In the genomic region with DNA sequence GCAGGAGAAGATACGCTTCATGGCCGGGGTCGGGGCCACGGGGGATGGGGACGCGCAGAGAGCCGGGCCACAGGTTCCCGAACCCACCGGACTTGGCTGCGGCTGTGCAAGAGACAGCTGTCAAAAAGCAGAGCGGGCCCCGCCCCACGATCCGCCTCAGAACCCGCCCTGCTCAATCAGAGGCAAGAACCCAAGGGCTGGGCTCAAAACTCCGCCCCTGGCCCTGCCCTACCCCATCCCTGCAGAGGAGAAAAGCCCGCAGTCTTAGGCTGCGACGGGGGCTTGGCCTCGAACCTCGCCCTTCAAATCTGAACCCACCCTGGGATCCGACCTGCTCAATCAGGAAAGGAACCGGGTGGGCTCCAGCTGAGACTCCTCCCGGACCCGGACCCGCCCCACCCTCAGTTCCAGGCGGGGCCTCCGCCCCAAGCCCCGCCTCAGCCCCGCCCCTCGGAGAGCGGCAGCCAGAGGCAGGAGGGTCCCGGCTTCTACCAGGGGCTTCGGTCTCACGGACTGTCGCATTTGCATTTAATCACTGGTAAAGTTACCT, we compare ENCODE assay signal across 8 cellular contexts. TPM values are rescaled to one million over a fixed set of nuclear protein-coding genes. Genes with fewer than 3 reads are reported as not detected.
A peak's percentile ranks its signal among the peaks of the same experiment; 100 is the strongest.
DNase-seq lines count a peak whose midpoint lies in the region; ATAC-seq and TF ChIP-seq lines count a peak whose summit lies in the region.

TSS of gene ANKRD35 (minus strand) at position 129 of the 550 bp plus-strand sequence. CDS start at position 21, 108 bp downstream.

- peaks cover 13 to 24% (median 16%) of the 10 kb centered on the region in 3 donors for H3K27me3 Mint-ChIP-seq in CD14-positive monocyte (ENCODE audit: low read depth in 3 of 3)
- H3K27me3 Mint-ChIP-seq in memory B cell = peaks cover 8% of the 10 kb centered on the region

- H3K4me1 Mint-ChIP-seq in CD14-positive monocyte (peaks cover 16% of the 10 kb centered on the region), memory B cell (peaks cover 11% of the 10 kb centered on the region)

- peak; percentile 84 for DNase-seq in CD14-positive monocyte (ENCODE audit: low spot score)
- DNase-seq in NCI-H82 treated with DMSO at 0.1 percent for 48 hours (lab: John Stamatoyannopoulos, UW; ENCODE audit: unreplicated experiment) = peak; percentile 71
- peak; percentile 74 to 81 for DNase-seq in activated CD8-positive, alpha-beta memory T cell treated with anti-CD3 and anti-CD28 coated beads for 1 hour (ENCODE audit: extremely low read depth in 1 of 2, low read depth in 1 of 2)
- DNase-seq in effector CD4-positive, alpha-beta T cell = peak; percentile 81
- peak; percentile 84 to 89 for DNase-seq in memory B cell (ENCODE audit: low spot score in 2 of 2)
- DNase-seq in stimulated activated CD4-positive, alpha-beta T cell treated with anti-CD3 and anti-CD28 coated beads, TNF-alpha, amount 100 ng/mL, for 24 hours (ENCODE audit: low read depth in 3 of 3) = peak; percentile 79 to 90 (median 80)

- ATAC-seq in GM19463 (IDR thresholded peaks at IDR 0.05; ENCODE audit: unreplicated experiment) (peak; percentile 100), HG03558 (IDR thresholded peaks at IDR 0.05; ENCODE audit: extremely low read depth, unreplicated experiment) (peak; percentile 87), memory B cell (ENCODE audit: low read depth) (peak; percentile 99)

- H3K4me3 Mint-ChIP-seq in CD14-positive monocyte (peak within 1 kb of the TSS; percentile 89 to 92), memory B cell (peak within 1 kb of the TSS; percentile 68)

- TF ChIP-seq CTCF in CD14-positive monocyte (IDR thresholded peaks at IDR 0.05) = no peak

- H3K27ac Mint-ChIP-seq in CD14-positive monocyte = peak within 1 kb of the TSS in 5 of 7 donors; percentile 31 to 89 (median 82)
- H3K27ac Mint-ChIP-seq in memory B cell = no peak within 1 kb of the TSS

- H3K9me3 Mint-ChIP-seq in CD14-positive monocyte (peaks cover 0 to 2% (median 0%) of the 10 kb centered on the region in 7 donors), memory B cell (no peaks in the 10 kb centered on the region)

- H3K36me3 Mint-ChIP-seq in CD14-positive monocyte (no peaks in the 10 kb centered on the region), memory B cell (no peaks in the 10 kb centered on the region)

- intact Hi-C loops in CD14-positive monocyte (cut with micrococcal nuclease) = loop anchor here in 1 of 2 donors (5.0 kb wide), 1 partner anchor 39 kb away; the partner anchor contains the start of gene NUDT17

RNA-seq across cellular contexts. Expression of gene ANKRD35, which starts in this region (rescaled TPM):
- 1 to 10 TPM; 1.3 to 1.5 TPM for polyA plus RNA-seq in CD14-positive monocyte

Comparison
In these comparisons a context has a peak if more than half of its experiments do, and no peak if none do; other contexts are left out.
1. Peak in every context shown above with its lines: DNase-seq and ATAC-seq.